30 cellular contexts compared by ENCODE assay signal in the genomic region with DNA sequence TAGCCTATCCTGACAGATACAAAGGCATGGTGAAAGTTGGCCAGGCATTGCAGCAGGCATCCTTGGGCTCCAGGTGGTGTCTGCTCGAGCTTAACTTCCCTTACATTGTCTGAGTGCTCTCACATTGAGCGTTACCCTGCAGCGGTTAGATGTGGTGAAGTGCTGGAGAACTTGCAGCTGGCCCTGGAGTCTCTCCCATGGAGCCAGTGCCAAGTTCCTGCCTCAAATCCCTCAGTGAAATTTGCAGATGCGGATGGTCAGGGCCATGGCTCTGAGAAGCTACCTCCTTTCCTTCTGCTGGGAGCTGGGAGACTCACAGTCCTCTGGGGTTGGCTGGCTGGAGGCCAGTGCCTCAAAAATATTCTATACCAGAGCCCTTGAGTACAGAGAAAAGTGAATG.
"Had no signal": no experiment of that assay in that cellular context is flagged by ENCODE, and none has a peak within 500 bp of the region (broad histone marks: within the 10 kb centered on the region; RNA-seq: fewer than 3 reads in every experiment).

No MANE protein-coding gene starts in this region.

- H3K9me3 ChIP-seq: Peyer's patch had no signal

- H3K36me3 Mint-ChIP-seq: WTC11 had no signal

- H3K27ac Mint-ChIP-seq: activated CD4-positive, alpha-beta memory T cell treated with anti-CD3 and anti-CD28 coated beads for 36 hours; activated naive CD4-positive, alpha-beta T cell treated with anti-CD3 and anti-CD28 coated beads for 36 hours; activated naive CD8-positive, alpha-beta T cell; T-helper 17 cell; WTC11 had no signal

- ATAC-seq: activated T-helper 17 cell treated with anti-CD3 and anti-CD28 coated beads, Interleukin-2, amount 50 U/mL, for 72 hours; SK-N-SH treated with all-trans-retinoic acid at 6 μM for 48 hours; T-helper 17 cell; WTC11 had no signal

- H3K4me3 Mint-ChIP-seq: activated CD4-positive, alpha-beta memory T cell treated with anti-CD3 and anti-CD28 coated beads for 36 hours; activated naive CD4-positive, alpha-beta T cell treated with anti-CD3 and anti-CD28 coated beads for 36 hours; activated naive CD8-positive, alpha-beta T cell; WTC11 had no signal

- H3K27ac ChIP-seq: Peyer's patch, SJSA1 had no signal

- DNase-seq: activated CD4-positive, alpha-beta memory T cell treated with anti-CD3 and anti-CD28 coated beads for 36 hours; activated CD4-positive, alpha-beta T cell treated with anti-CD3 and anti-CD28 coated beads for 48 hours; activated CD4-positive, CD25-positive, alpha-beta regulatory T cell treated with anti-CD3 and anti-CD28 coated beads, Interleukin-2, amount 50 U/mL, for 72 hours; activated CD8-positive, alpha-beta memory T cell treated with anti-CD3 and anti-CD28 coated beads for 24 hours; activated gamma-delta T cell; activated naive CD4-positive, alpha-beta T cell treated with anti-CD3 and anti-CD28 coated beads for 36 hours; activated T-cell treated with anti-CD3 and anti-CD28 coated beads for 4 hours; activated T-cell treated with anti-CD3 and anti-CD28 coated beads, Interleukin-2, amount 50 U/mL, for 48 hours; central memory CD4-positive, alpha-beta T cell; Karpas-422; MV-4-11; NCI-H1092 treated with DMSO at 0.1 percent for 48 hours; NCI-H1417 treated with DMSO at 0.1 percent for 48 hours; NCI-H1694; NCI-H2029; NCI-H2107; NCI-H2171 treated with DMSO at 0.1 percent for 48 hours; NCI-H226; NCI-H526; NCI-H774; NK-92 treated with Interleukin-12 subunit alpha and Interleukin-12 subunit beta, amount 100 ng/mL, for 24 hours; SHP77; T-helper 17 cell; T-helper 9 cell had no signal

- H3K4me3 ChIP-seq: Peyer's patch, SJSA1 had no signal

- H3K27me3 ChIP-seq: Peyer's patch had no signal

- H3K36me3 ChIP-seq: Peyer's patch had no signal
